Comparison of ENCODE assay signal across 1 cellular context in the genomic region with DNA sequence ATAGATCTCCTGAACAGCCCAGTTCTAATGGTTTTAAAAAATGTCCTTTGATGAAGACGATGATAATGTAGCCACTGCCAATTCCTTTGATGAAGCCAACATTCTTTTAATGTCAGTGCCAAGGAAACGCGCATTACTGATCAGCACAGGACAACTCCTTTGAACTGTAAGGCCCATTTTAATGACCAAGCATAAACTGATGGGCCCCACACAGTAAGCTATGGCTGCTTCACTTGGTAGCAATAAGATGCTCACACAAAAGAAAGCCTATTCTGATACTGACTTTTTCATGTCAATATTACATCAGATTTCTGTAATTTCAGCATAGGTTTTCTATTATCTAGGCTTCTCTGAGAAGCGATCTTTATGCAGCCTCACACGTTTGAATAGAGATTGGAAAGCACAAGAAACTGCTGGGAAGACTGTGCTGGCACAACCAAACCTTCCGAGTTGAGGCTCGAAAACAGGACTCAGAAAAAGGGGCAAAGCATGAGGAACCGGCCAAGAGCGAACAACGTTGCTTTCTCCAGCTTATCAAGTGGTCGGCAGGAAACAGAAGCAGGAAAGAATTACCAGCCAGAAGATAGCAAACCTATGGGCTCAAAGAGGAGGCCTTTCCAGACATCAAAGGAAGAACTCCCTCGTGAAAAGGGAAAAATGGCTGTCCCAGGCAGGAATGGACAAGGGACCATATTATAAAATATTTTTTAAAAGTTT.
TF ChIP-seq lines count a peak whose summit lies in the region.

No MANE protein-coding gene starts in this region.

TF ChIP-seq in endothelial cell of umbilical vein, 7 proteins besides CTCF, POLR2A, EP300 and RAD21 (continued from another document):
- TF ChIP-seq, protein P1, sequence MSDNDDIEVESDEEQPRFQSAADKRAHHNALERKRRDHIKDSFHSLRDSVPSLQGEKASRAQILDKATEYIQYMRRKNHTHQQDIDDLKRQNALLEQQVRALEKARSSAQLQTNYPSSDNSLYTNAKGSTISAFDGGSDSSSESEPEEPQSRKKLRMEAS (IDR thresholded peaks at IDR 0.05; ENCODE audit: insufficient read depth, insufficient read length): no peak
- no peak for TF ChIP-seq MYC (IDR thresholded peaks at IDR 0.05; ENCODE audit: low read depth, low read length)
- no peak for TF ChIP-seq FOS (IDR thresholded peaks at IDR 0.05; ENCODE audit: borderline replicate concordance, insufficient read depth, low read length)
